21 cellular contexts compared by ENCODE assay signal in the genomic region with DNA sequence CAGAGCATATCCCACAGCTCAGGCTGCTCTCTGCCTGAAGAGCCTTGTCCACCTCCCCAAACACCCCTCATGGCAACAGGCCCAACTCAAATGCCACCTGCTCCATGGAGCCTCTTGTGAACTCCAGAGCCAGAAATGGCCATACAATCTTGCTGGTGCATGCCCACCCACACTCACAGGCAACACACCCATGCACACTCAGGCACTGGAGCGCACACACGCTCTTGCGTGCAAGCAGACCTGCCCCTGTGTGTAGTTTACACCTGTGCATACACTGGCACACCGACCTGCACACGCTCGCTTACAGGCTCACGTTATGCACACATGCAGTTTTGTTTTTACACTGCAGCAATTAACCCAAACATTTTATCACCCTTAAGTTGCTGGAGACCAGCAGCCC. TPM values are rescaled to one million over a fixed set of nuclear protein-coding genes. Genes with fewer than 3 reads are reported as not detected.
A peak's percentile ranks its signal among the peaks of the same experiment; 100 is the strongest.
DNase-seq lines count a peak whose midpoint lies in the region; ATAC-seq and TF ChIP-seq lines count a peak whose summit lies in the region.
"Had no signal": no experiment of that assay in that cellular context is flagged by ENCODE, and none has a peak within 500 bp of the region (broad histone marks: within the 10 kb centered on the region; RNA-seq: fewer than 3 reads in every experiment).

No MANE protein-coding gene starts in this region.

- peak overlapping the region; percentile 4 for H3K27ac Mint-ChIP-seq in activated CD4-positive, alpha-beta memory T cell treated with anti-CD3 and anti-CD28 coated beads for 36 hours
- H3K27ac Mint-ChIP-seq in activated CD4-positive, alpha-beta memory T cell treated with anti-CD3 and anti-CD28 coated beads, Interleukin-2, amount 10 ng/mL, durations not matched to agents 7 days and 5 days, result no peak overlapping the region
- H3K27ac Mint-ChIP-seq in CD14-positive monocyte (peak overlapping the region in 6 of 7 donors; percentile 15 to 84 (median 74)), T-cell (peak overlapping the region; percentile 56 to 74), progenitor cell of endocrine pancreas (no peak overlapping the region)
- peak overlapping the region in 7 of 9 donors; percentile 15 to 87 (median 41) for H3K27ac Mint-ChIP-seq in naive thymus-derived CD4-positive, alpha-beta T cell

- H3K4me1 ChIP-seq in naive thymus-derived CD4-positive, alpha-beta T cell (ENCODE audit: control insufficient read depth in 2 of 2, insufficient read depth in 2 of 2, low read length in 2 of 2), result peaks cover 8 to 10% of the 10 kb centered on the region in 2 donors
- H3K4me1 ChIP-seq: gastroesophageal sphincter had no signal

- H3K27me3 ChIP-seq in naive thymus-derived CD4-positive, alpha-beta T cell (ENCODE audit: control insufficient read depth in 2 of 2, insufficient read depth in 2 of 2, low read length in 2 of 2), result no peaks in the 10 kb centered on the region
- H3K27me3 ChIP-seq: BLaER1 had no signal

- no peak overlapping the region for H3K27ac ChIP-seq in naive thymus-derived CD4-positive, alpha-beta T cell (ENCODE audit: low read depth, low read length)
- H3K27ac ChIP-seq: BLaER1, gastroesophageal sphincter had no signal

- intact Hi-C loops in activated CD4-positive, alpha-beta memory T cell treated with anti-CD3 and anti-CD28 coated beads for 36 hours (cut with micrococcal nuclease), result no loop called here
- intact Hi-C loops in CD14-positive monocyte (cut with micrococcal nuclease), result loop anchor here in 1 of 2 donors (10.0 kb wide), 1 partner anchor 83 kb away; no protein-coding TSS in a partner anchor
- intact Hi-C loops in naive thymus-derived CD4-positive, alpha-beta T cell (cut with micrococcal nuclease), result loop anchor here in 1 of 2 donors (2.0 kb wide), 2 partner anchors 21 to 219 kb away; a partner anchor contains a TSS

- POLR2A ChIA-PET in activated CD4-positive, alpha-beta memory T cell treated with anti-CD3 and anti-CD28 coated beads for 36 hours (lab: Charles Lee), result no interaction called here
- POLR2A ChIA-PET in activated CD4-positive, alpha-beta memory T cell treated with anti-CD3 and anti-CD28 coated beads, Interleukin-2, amount 10 ng/mL, durations not matched to agents 7 days and 5 days (lab: Charles Lee), result no interaction called here
- POLR2A ChIA-PET in T-cell (lab: Charles Lee), result no interaction called here
- POLR2A ChIA-PET in naive thymus-derived CD4-positive, alpha-beta T cell (lab: Charles Lee), result interaction anchor here (1.1 kb wide), 1 partner anchor 157 kb away, joined by 3 read pairs; no protein-coding TSS in a partner anchor

- H3K4me3 ChIP-seq in naive thymus-derived CD4-positive, alpha-beta T cell (ENCODE audit: low read length), result no peak overlapping the region
- H3K4me3 ChIP-seq: BLaER1, gastroesophageal sphincter had no signal

- peaks cover 16% of the 10 kb centered on the region for H3K4me1 Mint-ChIP-seq in activated CD4-positive, alpha-beta memory T cell treated with anti-CD3 and anti-CD28 coated beads for 36 hours (ENCODE audit: low read depth)
- peaks cover 21% of the 10 kb centered on the region for H3K4me1 Mint-ChIP-seq in activated CD4-positive, alpha-beta memory T cell treated with anti-CD3 and anti-CD28 coated beads, Interleukin-2, amount 10 ng/mL, durations not matched to agents 7 days and 5 days
- H3K4me1 Mint-ChIP-seq in CD14-positive monocyte (peaks cover 46% of the 10 kb centered on the region), T-cell (peaks cover 32 to 48% (median 35%) of the 10 kb centered on the region in 3 donors), progenitor cell of endocrine pancreas (ENCODE audit: low read depth) (no peaks in the 10 kb centered on the region)
- H3K4me1 Mint-ChIP-seq in naive thymus-derived CD4-positive, alpha-beta T cell, result peaks cover 27 to 50% (median 45%) of the 10 kb centered on the region in 7 donors

- no peaks in the 10 kb centered on the region for H3K27me3 Mint-ChIP-seq in activated CD4-positive, alpha-beta memory T cell treated with anti-CD3 and anti-CD28 coated beads for 36 hours
- H3K27me3 Mint-ChIP-seq in activated CD4-positive, alpha-beta memory T cell treated with anti-CD3 and anti-CD28 coated beads, Interleukin-2, amount 10 ng/mL, durations not matched to agents 7 days and 5 days, result no peaks in the 10 kb centered on the region
- H3K27me3 Mint-ChIP-seq in CD14-positive monocyte (ENCODE audit: low read depth in 3 of 3) (no peaks in the 10 kb centered on the region), T-cell (no peaks in the 10 kb centered on the region), progenitor cell of endocrine pancreas (peaks cover 16% of the 10 kb centered on the region)
- H3K27me3 Mint-ChIP-seq in naive thymus-derived CD4-positive, alpha-beta T cell, result no peaks in the 10 kb centered on the region

- no peaks in the 10 kb centered on the region for H3K9me3 ChIP-seq in naive thymus-derived CD4-positive, alpha-beta T cell (ENCODE audit: control insufficient read depth in 2 of 3, low read length in 3 of 3)

- H3K36me3 Mint-ChIP-seq in activated CD4-positive, alpha-beta memory T cell treated with anti-CD3 and anti-CD28 coated beads for 36 hours, result peaks cover 5% of the 10 kb centered on the region
- no peaks in the 10 kb centered on the region for H3K36me3 Mint-ChIP-seq in activated CD4-positive, alpha-beta memory T cell treated with anti-CD3 and anti-CD28 coated beads, Interleukin-2, amount 10 ng/mL, durations not matched to agents 7 days and 5 days (ENCODE audit: low read depth)
- H3K36me3 Mint-ChIP-seq in CD14-positive monocyte (peaks cover 49 to 82% of the 10 kb centered on the region in 2 donors), T-cell (peaks cover 16% of the 10 kb centered on the region), progenitor cell of endocrine pancreas (ENCODE audit: insufficient read depth) (peaks cover 1% of the 10 kb centered on the region)
- H3K36me3 Mint-ChIP-seq in naive thymus-derived CD4-positive, alpha-beta T cell, result peaks cover 8 to 35% (median 10%) of the 10 kb centered on the region in 5 donors

- no peak overlapping the region for H3K4me3 Mint-ChIP-seq in activated CD4-positive, alpha-beta memory T cell treated with anti-CD3 and anti-CD28 coated beads for 36 hours
- H3K4me3 Mint-ChIP-seq in activated CD4-positive, alpha-beta memory T cell treated with anti-CD3 and anti-CD28 coated beads, Interleukin-2, amount 10 ng/mL, durations not matched to agents 7 days and 5 days, result no peak overlapping the region
- H3K4me3 Mint-ChIP-seq in CD14-positive monocyte (no peak overlapping the region), T-cell (peak overlapping the region in 1 of 3 donors; percentile 39), progenitor cell of endocrine pancreas (ENCODE audit: low read depth) (no peak overlapping the region)
- H3K4me3 Mint-ChIP-seq in naive thymus-derived CD4-positive, alpha-beta T cell, result peak overlapping the region in 4 of 10 donors; percentile 21 to 50 (median 36)

- H3K36me3 ChIP-seq in naive thymus-derived CD4-positive, alpha-beta T cell (ENCODE audit: control insufficient read depth in 2 of 3, insufficient read depth in 3 of 3, low read length in 3 of 3), result peaks cover 0 to 41% (median 6%) of the 10 kb centered on the region in 3 experiments
- H3K36me3 ChIP-seq: gastroesophageal sphincter had no signal

- ATAC-seq in T-cell (replicated peaks in 1 of 4) (no peak), GM19324 (IDR thresholded peaks at IDR 0.05; ENCODE audit: low FRiP score, unreplicated experiment) (no peak), omental fat pad (ENCODE audit: low FRiP score) (no peak)
- no peak for ATAC-seq in naive thymus-derived CD4-positive, alpha-beta T cell
- ATAC-seq: gastroesophageal sphincter had no signal

- no peak for DNase-seq in activated CD4-positive, alpha-beta memory T cell treated with anti-CD3 and anti-CD28 coated beads for 36 hours
- no peak for DNase-seq in activated CD4-positive, alpha-beta memory T cell treated with anti-CD3 and anti-CD28 coated beads, Interleukin-2, amount 10 ng/mL, durations not matched to agents 7 days and 5 days
- DNase-seq in CD14-positive monocyte (ENCODE audit: low spot score) (peak; percentile 18), T-cell (no peak), omental fat pad (ENCODE audit: low spot score) (no peak), progenitor cell of endocrine pancreas (ENCODE audit: low spot score, unreplicated experiment) (no peak)
- DNase-seq in naive thymus-derived CD4-positive, alpha-beta T cell, result no peak
- DNase-seq: ACHN; activated CD4-positive, alpha-beta T cell treated with anti-CD3 and anti-CD28 coated beads, Interleukin-2, amount 50 U/mL, for 1 hour; activated T-cell treated with anti-CD3 and anti-CD28 coated beads for 4 hours; cortex of kidney; NCI-H1092 treated with DMSO at 0.1 percent for 48 hours; NCI-H2029; NCI-H2227 treated with DMSO at 0.1 percent for 48 hours; NCI-H748 treated with DMSO at 0.1 percent for 48 hours; nucleus accumbens; SHP77 had no signal

- CTCF ChIA-PET in activated CD4-positive, alpha-beta memory T cell treated with anti-CD3 and anti-CD28 coated beads for 36 hours (lab: Charles Lee), result interaction anchor here (1.0 to 15.7 kb wide), 5 partner anchors 9 to 165 kb away, joined by 3 to 273 read pairs (median 4); no protein-coding TSS in a partner anchor
- CTCF ChIA-PET in activated CD4-positive, alpha-beta memory T cell treated with anti-CD3 and anti-CD28 coated beads, Interleukin-2, amount 10 ng/mL, durations not matched to agents 7 days and 5 days (lab: Charles Lee), result interaction anchor here (0.5 to 6.6 kb wide), 5 partner anchors 8 to 168 kb away, joined by 3 to 79 read pairs (median 3); no protein-coding TSS in a partner anchor
- CTCF ChIA-PET in T-cell (lab: Charles Lee), result interaction anchor here (0.6 to 3.3 kb wide), 10 partner anchors 12 to 667 kb away, joined by 3 to 23 read pairs (median 4); no protein-coding TSS in a partner anchor
- CTCF ChIA-PET in naive thymus-derived CD4-positive, alpha-beta T cell (lab: Charles Lee), result interaction anchor here (0.5 to 10.9 kb wide), 9 partner anchors 8 to 169 kb away, joined by 3 to 153 read pairs (median 4); no protein-coding TSS in a partner anchor

- no peaks in the 10 kb centered on the region for H3K9me3 Mint-ChIP-seq in activated CD4-positive, alpha-beta memory T cell treated with anti-CD3 and anti-CD28 coated beads for 36 hours
- no peaks in the 10 kb centered on the region for H3K9me3 Mint-ChIP-seq in activated CD4-positive, alpha-beta memory T cell treated with anti-CD3 and anti-CD28 coated beads, Interleukin-2, amount 10 ng/mL, durations not matched to agents 7 days and 5 days
- H3K9me3 Mint-ChIP-seq in CD14-positive monocyte (no peaks in the 10 kb centered on the region), T-cell (no peaks in the 10 kb centered on the region), progenitor cell of endocrine pancreas (ENCODE audit: low read depth) (peaks cover 4% of the 10 kb centered on the region)
- H3K9me3 Mint-ChIP-seq in naive thymus-derived CD4-positive, alpha-beta T cell, result no peaks in the 10 kb centered on the region

- TF ChIP-seq CTCF in CD14-positive monocyte (IDR thresholded peaks at IDR 0.05) (no peak), omental fat pad (IDR thresholded peaks at IDR 0.05) (no peak), progenitor cell of endocrine pancreas (IDR thresholded peaks at IDR 0.05; ENCODE audit: unreplicated experiment) (no peak)

RNA-seq across cellular contexts. Expression of a gene that starts 40.0 kb away (rescaled TPM):
- total RNA-seq in activated CD4-positive, alpha-beta memory T cell treated with anti-CD3 and anti-CD28 coated beads for 36 hours, result 10 to 100 TPM; 11.6 to 11.8 TPM
- 10 to 100 TPM; 13.4 to 13.7 TPM for total RNA-seq in activated CD4-positive, alpha-beta memory T cell treated with anti-CD3 and anti-CD28 coated beads, Interleukin-2, amount 10 ng/mL, durations not matched to agents 7 days and 5 days
- 10 to 100 TPM; 10.6 to 25.5 TPM for polyA plus RNA-seq in CD14-positive monocyte
- total RNA-seq in T-cell (10 to 100 TPM in 1 of 5 donors, 1 to 10 TPM in 4; 2.9 to 14.4 (median 5.5) TPM), omental fat pad (10 to 100 TPM in 2 of 4 donors, 1 to 10 TPM in 2; 2.9 to 22.6 (median 10.4) TPM), progenitor cell of endocrine pancreas (1.2 and 1.5 TPM in 2 replicates)
- total RNA-seq in naive thymus-derived CD4-positive, alpha-beta T cell, result 10 to 100 TPM in 3 of 5 experiments, 1 to 10 TPM in 2; 5.6 to 26.3 (median 12.9) TPM
- polyA plus RNA-seq in naive thymus-derived CD4-positive, alpha-beta T cell, result 1 to 10 TPM; 5.0 to 8.0 TPM
- total RNA-seq: OCI-LY7 had no signal

Comparison
In these comparisons a context has a peak if more than half of its experiments do, and no peak if none do; other contexts are left out.
1. H3K27ac Mint-ChIP-seq: peak in activated CD4-positive, alpha-beta memory T cell treated with anti-CD3 and anti-CD28 coated beads for 36 hours (single experiment), CD14-positive monocyte (6 of 7), T-cell (2 of 2) and naive thymus-derived CD4-positive, alpha-beta T cell (7 of 9); none in activated CD4-positive, alpha-beta memory T cell treated with anti-CD3 and anti-CD28 coated beads, Interleukin-2, amount 10 ng/mL, durations not matched to agents 7 days and 5 days (single experiment) and progenitor cell of endocrine pancreas (single experiment).